In genomic region chr17:71427801-71428200, GRCh38 we compare ENCODE assay signal across 1 cellular context.
TF ChIP-seq lines count a peak whose summit lies in the region.

No MANE protein-coding gene starts in this region.

TF ChIP-seq in IMR-90, 13 proteins besides CTCF, POLR2A, EP300 and RAD21 (continued from another document):
- TF ChIP-seq MAZ (IDR thresholded peaks at IDR 0.05; ENCODE audit: borderline replicate concordance, low read depth, low read length) (no peak), CEBPB (IDR thresholded peaks at IDR 0.05; ENCODE audit: low read depth, low read length) (no peak), CHD1 (IDR thresholded peaks at IDR 0.05; ENCODE audit: low read depth, low read length) (no peak), USF2 (IDR thresholded peaks at IDR 0.05; ENCODE audit: low read depth, low read length) (no peak), RCOR1 (IDR thresholded peaks at IDR 0.05; ENCODE audit: insufficient replicate concordance, low read length) (no peak), BHLHE40 (IDR thresholded peaks at IDR 0.05; ENCODE audit: low read depth, low read length) (no peak)
